17 cellular contexts compared by ENCODE assay signal in the genomic region with DNA sequence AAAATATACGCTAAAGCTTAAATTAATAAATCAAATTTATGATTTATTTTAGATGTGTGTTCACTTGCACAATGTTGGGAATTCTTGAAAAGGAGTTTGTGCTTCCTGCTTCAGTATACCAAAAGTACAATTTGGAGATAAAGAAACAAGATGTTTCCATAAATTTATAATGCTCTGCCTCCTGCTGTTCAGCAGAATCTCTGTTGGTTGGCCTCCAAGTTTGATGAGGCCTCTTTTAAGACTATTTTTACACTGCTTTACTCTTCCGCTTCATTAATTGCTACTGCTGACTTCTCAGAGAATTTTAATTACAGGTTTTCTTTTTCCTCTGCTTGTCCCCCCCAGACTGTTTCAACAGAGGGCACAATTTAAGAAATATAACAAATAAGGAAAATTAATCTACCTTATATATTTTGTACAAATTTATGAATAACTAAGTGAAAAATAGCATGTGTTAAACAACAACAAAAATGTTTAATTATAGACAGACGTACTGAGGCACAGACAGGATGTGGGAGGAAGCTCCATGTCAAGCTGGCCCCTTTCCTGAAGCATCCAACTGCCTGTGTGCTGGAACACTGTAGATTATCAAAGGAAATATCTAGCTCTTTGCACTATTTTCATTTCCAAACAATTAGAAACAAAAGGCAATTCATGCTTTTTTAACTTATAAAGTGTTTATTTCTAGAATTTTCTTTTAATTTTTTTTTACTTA.
DNase-seq lines count a peak whose midpoint lies in the region; ATAC-seq and TF ChIP-seq lines count a peak whose summit lies in the region.
"Had no signal": no experiment of that assay in that cellular context is flagged by ENCODE, and none has a peak within 500 bp of the region (broad histone marks: within the 10 kb centered on the region; RNA-seq: fewer than 3 reads in every experiment).

No MANE protein-coding gene starts in this region.

- DNase-seq in left ventricle myocardium inferior (no peak), left ventricle myocardium superior (no peak), SK-N-MC (ENCODE audit: low read depth, low spot score) (peak; percentile 78), foreskin fibroblast (peak; percentile 0 to 13), HK-2 (ENCODE audit: unreplicated experiment) (no peak), Right ventricle myocardium superior (no peak), NCI-H2107 treated with DMSO at 0.1 percent for 48 hours (lab: John Stamatoyannopoulos, UW; ENCODE audit: unreplicated experiment) (no peak)
- no peak for DNase-seq in stimulated activated CD4-positive, alpha-beta T cell treated with anti-CD3 and anti-CD28 coated beads, Interleukin-4, amount 100 ng/mL, for 1 hour
- DNase-seq: activated CD4-positive, alpha-beta T cell treated with anti-CD3 and anti-CD28 coated beads for 36 hours; activated naive CD8-positive, alpha-beta T cell treated with anti-CD3 and anti-CD28 coated beads, Interleukin-2, amount 50 U/mL, for 24 hours; GOT3; left colon; midbrain; NCI-H146; NCI-H345; upper lobe of right lung had no signal

- TF ChIP-seq CTCF in left ventricle myocardium inferior (IDR thresholded peaks at IDR 0.05; ENCODE audit: borderline replicate concordance) (no peak), foreskin fibroblast (IDR thresholded peaks at IDR 0.05; ENCODE audit: low read depth, low read length) (no peak)

- no peak for ATAC-seq in left ventricle myocardium superior
- no peak for ATAC-seq in Right ventricle myocardium superior (ENCODE audit: poor library complexity)
- ATAC-seq: activated CD4-positive, alpha-beta T cell treated with anti-CD3 and anti-CD28 coated beads for 36 hours; activated naive CD8-positive, alpha-beta T cell treated with anti-CD3 and anti-CD28 coated beads, Interleukin-2, amount 50 U/mL, for 24 hours; upper lobe of right lung had no signal

- H3K36me3 ChIP-seq in left ventricle myocardium inferior (no peaks in the 10 kb centered on the region), SK-N-MC (ENCODE audit: insufficient read depth, low read length) (no peaks in the 10 kb centered on the region)
- H3K36me3 ChIP-seq: neural progenitor cell, upper lobe of right lung had no signal

- H3K27me3 ChIP-seq in left ventricle myocardium inferior (ENCODE audit: low read depth) = no peaks in the 10 kb centered on the region
- H3K27me3 ChIP-seq: neural progenitor cell, upper lobe of right lung had no signal

- no peak overlapping the region for H3K9ac ChIP-seq in SK-N-MC (ENCODE audit: insufficient read length)
- H3K9ac ChIP-seq: neural progenitor cell had no signal

- peak overlapping the region; percentile 22 for H3K27ac ChIP-seq in left ventricle myocardium inferior (replicated peaks)
- peak overlapping the region; percentile 89 for H3K27ac ChIP-seq in SK-N-MC
- H3K27ac ChIP-seq: neural progenitor cell, upper lobe of right lung had no signal

- intact Hi-C loops in left ventricle myocardium inferior (cut with micrococcal nuclease) = no loop called here
- intact Hi-C loops in left ventricle myocardium superior (cut with micrococcal nuclease) = no loop called here
- intact Hi-C loops in Right ventricle myocardium superior (cut with DNase I) = no loop called here

- H3K4me3 ChIP-seq in left ventricle myocardium inferior (no peak overlapping the region), SK-N-MC (peak overlapping the region; percentile 72), foreskin fibroblast (ENCODE audit: low read depth in 1 of 2, low read length in 2 of 2) (no peak overlapping the region)
- H3K4me3 ChIP-seq: neural progenitor cell, upper lobe of right lung had no signal

- H3K9me3 ChIP-seq in left ventricle myocardium inferior (replicated peaks) = no peaks in the 10 kb centered on the region
- no peaks in the 10 kb centered on the region for H3K9me3 ChIP-seq in SK-N-MC (ENCODE audit: low read depth, low read length)
- H3K9me3 ChIP-seq: upper lobe of right lung had no signal

- peaks cover 14% of the 10 kb centered on the region for H3K4me1 ChIP-seq in left ventricle myocardium inferior
- H3K4me1 ChIP-seq: upper lobe of right lung had no signal

Comparison
In these comparisons a context has a peak if more than half of its experiments do, and no peak if none do; other contexts are left out.
1. DNase-seq: peak in SK-N-MC (single experiment) and foreskin fibroblast (2 of 2); none in left ventricle myocardium inferior (single experiment), left ventricle myocardium superior (single experiment), HK-2 (single experiment), stimulated activated CD4-positive, alpha-beta T cell treated with anti-CD3 and anti-CD28 coated beads, Interleukin-4, amount 100 ng/mL, for 1 hour (single experiment), Right ventricle myocardium superior (single experiment) and NCI-H2107 treated with DMSO at 0.1 percent for 48 hours (single experiment).